ENCODE assay signal across 1 cellular context in the genomic region with DNA sequence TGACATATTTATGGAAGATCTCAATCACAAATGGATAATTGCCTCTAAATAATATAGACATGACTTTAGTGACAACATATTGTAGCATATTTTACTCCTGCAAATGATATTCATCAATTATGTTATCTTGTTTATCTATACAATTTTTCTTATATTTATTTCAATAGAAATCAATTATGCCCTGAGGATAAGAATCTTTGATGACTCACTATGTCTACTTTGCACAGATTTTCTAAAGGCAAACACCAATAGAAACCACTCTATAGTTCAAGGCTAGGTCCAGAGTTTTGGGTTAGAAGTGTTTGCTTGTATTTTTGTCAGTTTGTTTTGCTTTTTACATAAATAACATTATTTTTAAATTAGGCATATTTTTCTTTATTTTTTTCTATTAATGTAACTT.
TF ChIP-seq lines count a peak whose summit lies in the region.

No MANE protein-coding gene starts in this region.

TF ChIP-seq in SK-N-SH, 30 proteins besides CTCF, POLR2A, EP300 and RAD21 (continued from another document):
- no peak for TF ChIP-seq SIN3A (IDR thresholded peaks at IDR 0.05; ENCODE audit: borderline replicate concordance, low read depth, low read length)
- no peak for TF ChIP-seq SMC3 (IDR thresholded peaks at IDR 0.05; ENCODE audit: low read depth, low read length)
- TF ChIP-seq, protein P1, sequence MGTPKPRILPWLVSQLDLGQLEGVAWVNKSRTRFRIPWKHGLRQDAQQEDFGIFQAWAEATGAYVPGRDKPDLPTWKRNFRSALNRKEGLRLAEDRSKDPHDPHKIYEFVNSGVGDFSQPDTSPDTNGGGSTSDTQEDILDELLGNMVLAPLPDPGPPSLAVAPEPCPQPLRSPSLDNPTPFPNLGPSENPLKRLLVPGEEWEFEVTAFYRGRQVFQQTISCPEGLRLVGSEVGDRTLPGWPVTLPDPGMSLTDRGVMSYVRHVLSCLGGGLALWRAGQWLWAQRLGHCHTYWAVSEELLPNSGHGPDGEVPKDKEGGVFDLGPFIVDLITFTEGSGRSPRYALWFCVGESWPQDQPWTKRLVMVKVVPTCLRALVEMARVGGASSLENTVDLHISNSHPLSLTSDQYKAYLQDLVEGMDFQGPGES (IDR thresholded peaks at IDR 0.05; ENCODE audit: low read depth, low read length), result no peak
- peak; percentile 52; the same call in 1 of the 2 replicates for TF ChIP-seq JUND (IDR thresholded peaks at IDR 0.05)
TF ChIP-seq in SK-N-SH: peak in this region for 2.
